Comparison of ENCODE assay signal across 12 cellular contexts in the genomic region with DNA sequence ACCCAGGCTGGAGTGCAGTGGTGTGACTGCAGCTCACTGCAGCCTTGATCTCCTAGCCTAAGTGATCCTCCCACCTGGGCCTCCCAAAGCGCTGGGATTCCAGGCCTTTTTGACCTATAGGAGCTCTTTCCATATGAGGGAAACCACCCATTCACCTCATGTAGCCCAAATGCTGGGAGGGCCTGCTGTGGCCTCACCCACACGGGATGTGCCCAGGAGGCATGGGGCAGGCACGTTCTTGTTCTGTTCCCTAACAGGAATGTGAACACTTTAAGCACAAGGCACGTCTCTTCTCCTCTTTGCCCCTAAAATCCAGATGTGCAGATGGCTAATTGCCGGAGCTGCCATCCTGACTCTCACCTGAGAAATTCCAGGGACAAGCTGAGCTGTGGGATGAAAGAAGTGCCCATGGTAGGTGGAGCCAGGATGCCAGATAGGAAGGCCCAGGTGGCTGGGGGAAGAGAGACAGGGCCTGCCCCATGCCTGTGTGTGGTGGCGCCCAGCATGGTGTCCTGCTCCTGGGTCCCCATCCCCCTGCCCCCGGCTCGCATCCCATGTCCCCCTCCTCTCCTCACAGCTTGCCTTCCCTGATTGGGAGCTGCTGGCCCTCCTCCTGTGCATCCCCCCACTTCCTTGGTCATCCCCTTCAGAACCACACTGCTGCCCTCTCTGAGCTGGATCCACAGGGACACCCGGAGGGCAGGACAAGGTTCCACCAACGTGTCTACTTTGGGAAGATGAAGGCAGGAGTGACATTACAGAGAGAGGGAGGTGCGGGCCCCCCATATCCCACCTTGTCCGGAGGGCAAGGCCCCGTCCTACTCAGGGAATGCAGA. TPM values are rescaled to one million over a fixed set of nuclear protein-coding genes. Genes with fewer than 3 reads are reported as not detected.
DNase-seq lines count a peak whose midpoint lies in the region; ATAC-seq, FAIRE-seq and TF ChIP-seq lines count a peak whose summit lies in the region.
"Had no signal": no experiment of that assay in that cellular context is flagged by ENCODE, and none has a peak within 500 bp of the region (broad histone marks: within the 10 kb centered on the region; RNA-seq: fewer than 3 reads in every experiment).

No MANE protein-coding gene starts in this region.

- H4K20me1 ChIP-seq in HepG2 (ENCODE audit: insufficient read depth, low read length), result no peaks in the 10 kb centered on the region
- H4K20me1 ChIP-seq in neural progenitor cell (ENCODE audit: low read depth), result no peaks in the 10 kb centered on the region

- H3K27ac ChIP-seq in right lobe of liver (no peak overlapping the region), HepG2 (ENCODE audit: extremely low read length, insufficient read depth, low read length) (no peak overlapping the region), neural progenitor cell (no peak overlapping the region)
- H3K27ac ChIP-seq: neutrophil, upper lobe of left lung had no signal

- H3K4me2 ChIP-seq in HepG2 (ENCODE audit: low read depth, low read length) (no peak overlapping the region), neural progenitor cell (no peak overlapping the region)

- H3K4me1 Mint-ChIP-seq in neural progenitor cell (peaks cover 6% of the 10 kb centered on the region), nephron progenitor cell (no peaks in the 10 kb centered on the region)

- in situ Hi-C loops in HepG2 (cut with HindIII; ENCODE audit: extremely low pct_ligation_motif_present, low pct_unique_long_range_greater_than_20kb), result no loop called here

- peak in 2 of 3 donors; percentile 5 to 37 for DNase-seq in right lobe of liver
- no peak for DNase-seq in HepG2 (ENCODE audit: low spot score)
- DNase-seq in epithelial cell of esophagus (ENCODE audit: low read depth), result peak; percentile 94
- DNase-seq in neural progenitor cell (ENCODE audit: low spot score), result no peak
- DNase-seq in HCEC 1CT, result no peak
- DNase-seq in nephron progenitor cell, result no peak
- no peak for DNase-seq in NCI-H1436 (lab: John Stamatoyannopoulos, UW)
- DNase-seq: glutamatergic neuron, upper lobe of left lung had no signal

- FAIRE-seq in HepG2 (lab: Jason Lieb, UNC), result no peak

- H3K9me3 Mint-ChIP-seq in neural progenitor cell (peaks cover 2% of the 10 kb centered on the region), nephron progenitor cell (peaks cover 8% of the 10 kb centered on the region)

- no peak for TF ChIP-seq CTCF in right lobe of liver (IDR thresholded peaks at IDR 0.05)
- TF ChIP-seq CTCF in HepG2 (CRISPR knock-in tag; IDR thresholded peaks at IDR 0.05), result no peak
- no peak for TF ChIP-seq CTCF in epithelial cell of esophagus (IDR thresholded peaks at IDR 0.05; ENCODE audit: insufficient read depth, low read depth, low read length, missing control alignments)
- TF ChIP-seq CTCF in neural progenitor cell (IDR thresholded peaks at IDR 0.05), result no peak
- no peak for TF ChIP-seq CTCF in nephron progenitor cell (IDR thresholded peaks at IDR 0.05)

- no peak for ATAC-seq in right lobe of liver
- no peak for ATAC-seq in HepG2
- ATAC-seq in GM21529 (IDR thresholded peaks at IDR 0.05; ENCODE audit: unreplicated experiment), result no peak

- intact Hi-C loops in right lobe of liver (cut with DNase I) (no loop called here), HepG2 (cut with micrococcal nuclease; ENCODE audit: unreplicated experiment) (loop anchor here (1.0 kb wide), 1 partner anchor 67 kb away; no protein-coding TSS in a partner anchor)

- H3K36me3 Mint-ChIP-seq in neural progenitor cell (no peaks in the 10 kb centered on the region), nephron progenitor cell (ENCODE audit: low read depth) (no peaks in the 10 kb centered on the region)

- no peaks in the 10 kb centered on the region for H3K9me3 ChIP-seq in right lobe of liver
- H3K9me3 ChIP-seq in HepG2 (ENCODE audit: low read length), result no peaks in the 10 kb centered on the region
- no peaks in the 10 kb centered on the region for H3K9me3 ChIP-seq in neural progenitor cell (ENCODE audit: low read depth)
- H3K9me3 ChIP-seq: neutrophil, upper lobe of left lung had no signal

- H3K27me3 ChIP-seq in right lobe of liver (no peaks in the 10 kb centered on the region), HepG2 (ENCODE audit: control insufficient read depth in 1 of 2, insufficient read depth in 2 of 2, low read length in 2 of 2) (peaks cover 8 to 47% of the 10 kb centered on the region in 2 experiments), neural progenitor cell (peaks cover 57% of the 10 kb centered on the region)

- no peaks in the 10 kb centered on the region for H3K79me2 ChIP-seq in HepG2 (ENCODE audit: insufficient read depth, low read length)
- H3K79me2 ChIP-seq in neural progenitor cell (ENCODE audit: low read depth), result no peaks in the 10 kb centered on the region

- H3K27ac Mint-ChIP-seq in neural progenitor cell, result peak overlapping the region; percentile 54
- H3K27ac Mint-ChIP-seq in nephron progenitor cell, result no peak overlapping the region

- H3K4me3 Mint-ChIP-seq in neural progenitor cell (no peak overlapping the region), nephron progenitor cell (no peak overlapping the region)

- 85% methylated on average over 11 of the region's 13 CpGs for WGBS in right lobe of liver (ENCODE audit: insufficient coverage, low coverage, low lambda C conversion rate, missing lambda C conversion rate)
- WGBS in HepG2 (ENCODE audit: low lambda C conversion rate), result 17% methylated on average over 9 of the region's 13 CpGs

- no peak overlapping the region for H2AFZ ChIP-seq in HepG2 (ENCODE audit: low read length)
- no peak overlapping the region for H2AFZ ChIP-seq in neural progenitor cell (replicated peaks)

- no TSS peak for BruUV-seq in HepG2 (replicated peaks; lab: Mats Ljungman, UMichigan)

- H3K36me3 ChIP-seq in right lobe of liver (no peaks in the 10 kb centered on the region), HepG2 (replicated peaks in 1 of 2; ENCODE audit: control insufficient read depth in 1 of 2, insufficient read depth in 2 of 2, low read length in 2 of 2) (no peaks in the 10 kb centered on the region), neural progenitor cell (no peaks in the 10 kb centered on the region)
- H3K36me3 ChIP-seq: neutrophil, upper lobe of left lung had no signal

- H3K4me3 ChIP-seq in right lobe of liver (no peak overlapping the region), HepG2 (replicated peaks in 1 of 3; ENCODE audit: insufficient read depth in 1 of 3, low read depth in 2 of 3, low read length in 3 of 3) (no peak overlapping the region), epithelial cell of esophagus (ENCODE audit: low read length) (no peak overlapping the region), neural progenitor cell (no peak overlapping the region)
- H3K4me3 ChIP-seq: GM12878, upper lobe of left lung had no signal

- no peak overlapping the region for H3K9ac ChIP-seq in HepG2 (ENCODE audit: insufficient read depth, low read depth, low read length)
- no peak overlapping the region for H3K9ac ChIP-seq in neural progenitor cell

- POLR2A ChIA-PET in HepG2 (lab: Yijun Ruan, JAX), result no interaction called here

- H3F3A ChIP-seq in neural progenitor cell (ENCODE audit: low read depth), result no peaks in the 10 kb centered on the region

- TF ChIP-seq POLR2A in right lobe of liver (IDR thresholded peaks at IDR 0.05) (no peak), HepG2 (IDR thresholded peaks at IDR 0.05; ENCODE audit: insufficient read depth in 1 of 2, low read depth in 2 of 2, low read length in 2 of 2) (no peak)

- CTCF ChIA-PET in HepG2 (lab: Yijun Ruan, JAX; ENCODE audit: low intra/inter-chr PET ratio, low total read pairs), result no interaction called here

- no peak for TF ChIP-seq RAD21 in HepG2 (CRISPR knock-in tag; IDR thresholded peaks at IDR 0.05)

- peaks cover 9% of the 10 kb centered on the region for H3K27me3 Mint-ChIP-seq in neural progenitor cell (ENCODE audit: insufficient read depth, low read depth)
- H3K27me3 Mint-ChIP-seq in nephron progenitor cell (ENCODE audit: low read depth, poor library complexity), result peaks cover 33% of the 10 kb centered on the region

- TF ChIP-seq EP300 in HepG2 (IDR thresholded peaks at IDR 0.05; ENCODE audit: low read depth in 2 of 2, low read length in 2 of 2) (no peak), HepG2 (CRISPR knock-in tag; IDR thresholded peaks at IDR 0.05; ENCODE audit: borderline replicate concordance) (no peak)

- H3K4me1 ChIP-seq in right lobe of liver, result no peaks in the 10 kb centered on the region
- H3K4me1 ChIP-seq in HepG2 (ENCODE audit: insufficient read depth, low read length), result peaks cover 11% of the 10 kb centered on the region; the same call in 1 of the 2 replicates
- peaks cover 7% of the 10 kb centered on the region for H3K4me1 ChIP-seq in neural progenitor cell

TF ChIP-seq in HepG2, 621 proteins besides CTCF, POLR2A, EP300 and RAD21 (continues in another document):
- TF ChIP-seq IRX3 (CRISPR knock-in tag; IDR thresholded peaks at IDR 0.05; ENCODE audit: borderline replicate concordance, low read depth) (no peak), GATAD1 (CRISPR knock-in tag; IDR thresholded peaks at IDR 0.05) (no peak)

RNA-seq across cellular contexts. Expression of gene CAMK2B, which starts 17.3 kb away (rescaled TPM):
- total RNA-seq in right lobe of liver (1 to 10 TPM; 2.1 to 5.1 (median 3.3) TPM), HepG2 (2016; rRNA removed; fragmentation: Illumina TruSeq; extraction: Trizol) (0.13 and 0.27 TPM in 2 replicates), neural progenitor cell (ENCODE audit: low replicate concordance) (0.09 and 0.31 TPM in 2 replicates)
- not detected in 2 replicates for total RNA-seq in HepG2 (2016; cell fraction: cytosol; rRNA removed; fragmentation: Illumina TruSeq; extraction: Trizol; ENCODE audit: low read depth)
- total RNA-seq in HepG2 (2016; cell fraction: insoluble cytoplasmic fraction; rRNA removed; fragmentation: Illumina TruSeq; extraction: Trizol), result 0.06 and 0.19 TPM in 2 replicates
- total RNA-seq in HepG2 (2016; cell fraction: membrane; rRNA removed; fragmentation: Illumina TruSeq; extraction: Trizol), result 0.21 TPM in 1 of 2 replicates, not detected in the other
- 0.09 TPM in 1 of 2 replicates, not detected in the other for total RNA-seq in HepG2 (2016; cell fraction: nucleus; rRNA removed; fragmentation: Illumina TruSeq; extraction: Trizol)
- 0.20 and 0.48 TPM in 2 replicates for polyA plus RNA-seq in HepG2 (2011; rRNA removed)
- polyA plus RNA-seq in HepG2 (2011; cell fraction: cytosol; rRNA removed), result 0.09 and 0.39 TPM in 2 replicates
- polyA plus RNA-seq in HepG2 (2011; cell fraction: nucleus; rRNA removed), result 0.10 and 0.19 TPM in 2 replicates
- polyA plus RNA-seq in HepG2 (2012), result 0.09 TPM in 1 of 2 replicates, not detected in the other
- 0.18 TPM in 1 of 2 replicates, not detected in the other for polyA plus RNA-seq in HepG2 (2016; cell fraction: cytosol; fragmentation: Illumina TruSeq; extraction: Trizol; ENCODE audit: low read depth)
- polyA plus RNA-seq in HepG2 (2016; cell fraction: insoluble cytoplasmic fraction; fragmentation: Illumina TruSeq; extraction: Trizol; ENCODE audit: low read depth), result 0.43 and 0.62 TPM in 2 replicates
- 0.30 TPM in 1 of 2 replicates, not detected in the other for polyA plus RNA-seq in HepG2 (2016; cell fraction: membrane; fragmentation: Illumina TruSeq; extraction: Trizol; ENCODE audit: low read depth)
- not detected in 2 replicates for polyA plus RNA-seq in HepG2 (2016; cell fraction: nucleus; fragmentation: Illumina TruSeq; extraction: Trizol; ENCODE audit: insufficient read depth, low read depth)
- 0.04 and 0.56 TPM in 2 replicates for polyA minus RNA-seq in HepG2 (2011; rRNA and poly(A)+ RNA removed; ENCODE audit: low replicate concordance)
- not detected in 2 replicates for polyA minus RNA-seq in HepG2 (2011; cell fraction: cytosol; rRNA and poly(A)+ RNA removed)
- polyA minus RNA-seq in HepG2 (2011; cell fraction: nucleus; rRNA and poly(A)+ RNA removed), result not detected in 2 replicates

Comparison
In these comparisons a context has a peak if more than half of its experiments do, and no peak if none do; other contexts are left out.
1. DNase-seq: peak in right lobe of liver (2 of 3) and epithelial cell of esophagus (single experiment); none in HepG2 (single experiment), neural progenitor cell (single experiment), HCEC 1CT (single experiment), nephron progenitor cell (single experiment) and NCI-H1436 (single experiment).